1 cellular context compared by ENCODE assay signal in the genomic region with DNA sequence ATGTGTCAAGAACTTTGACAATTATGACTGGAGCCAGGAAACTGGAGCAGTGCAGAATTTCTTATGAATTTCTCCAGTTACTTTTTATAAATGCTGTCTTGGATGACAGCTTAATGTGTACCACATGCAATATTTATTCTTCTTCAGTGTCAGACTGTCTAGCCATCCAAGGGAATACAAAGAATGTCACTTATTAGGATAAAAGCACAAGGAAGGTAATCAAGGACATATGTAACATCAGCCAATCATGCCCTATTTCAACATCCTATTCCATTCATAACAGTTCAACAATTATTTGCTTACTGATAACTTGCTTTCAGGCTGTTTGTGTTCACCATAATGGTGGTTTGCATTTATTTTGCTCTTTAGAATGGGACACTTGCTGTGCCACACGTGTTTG.
A peak's percentile ranks its signal among the peaks of the same experiment; 100 is the strongest.
TF ChIP-seq lines count a peak whose summit lies in the region.

No MANE protein-coding gene starts in this region.

TF ChIP-seq in HepG2, 621 proteins besides CTCF, POLR2A, EP300 and RAD21 (continued from another document and continues in another):
- TF ChIP-seq, protein P1, sequence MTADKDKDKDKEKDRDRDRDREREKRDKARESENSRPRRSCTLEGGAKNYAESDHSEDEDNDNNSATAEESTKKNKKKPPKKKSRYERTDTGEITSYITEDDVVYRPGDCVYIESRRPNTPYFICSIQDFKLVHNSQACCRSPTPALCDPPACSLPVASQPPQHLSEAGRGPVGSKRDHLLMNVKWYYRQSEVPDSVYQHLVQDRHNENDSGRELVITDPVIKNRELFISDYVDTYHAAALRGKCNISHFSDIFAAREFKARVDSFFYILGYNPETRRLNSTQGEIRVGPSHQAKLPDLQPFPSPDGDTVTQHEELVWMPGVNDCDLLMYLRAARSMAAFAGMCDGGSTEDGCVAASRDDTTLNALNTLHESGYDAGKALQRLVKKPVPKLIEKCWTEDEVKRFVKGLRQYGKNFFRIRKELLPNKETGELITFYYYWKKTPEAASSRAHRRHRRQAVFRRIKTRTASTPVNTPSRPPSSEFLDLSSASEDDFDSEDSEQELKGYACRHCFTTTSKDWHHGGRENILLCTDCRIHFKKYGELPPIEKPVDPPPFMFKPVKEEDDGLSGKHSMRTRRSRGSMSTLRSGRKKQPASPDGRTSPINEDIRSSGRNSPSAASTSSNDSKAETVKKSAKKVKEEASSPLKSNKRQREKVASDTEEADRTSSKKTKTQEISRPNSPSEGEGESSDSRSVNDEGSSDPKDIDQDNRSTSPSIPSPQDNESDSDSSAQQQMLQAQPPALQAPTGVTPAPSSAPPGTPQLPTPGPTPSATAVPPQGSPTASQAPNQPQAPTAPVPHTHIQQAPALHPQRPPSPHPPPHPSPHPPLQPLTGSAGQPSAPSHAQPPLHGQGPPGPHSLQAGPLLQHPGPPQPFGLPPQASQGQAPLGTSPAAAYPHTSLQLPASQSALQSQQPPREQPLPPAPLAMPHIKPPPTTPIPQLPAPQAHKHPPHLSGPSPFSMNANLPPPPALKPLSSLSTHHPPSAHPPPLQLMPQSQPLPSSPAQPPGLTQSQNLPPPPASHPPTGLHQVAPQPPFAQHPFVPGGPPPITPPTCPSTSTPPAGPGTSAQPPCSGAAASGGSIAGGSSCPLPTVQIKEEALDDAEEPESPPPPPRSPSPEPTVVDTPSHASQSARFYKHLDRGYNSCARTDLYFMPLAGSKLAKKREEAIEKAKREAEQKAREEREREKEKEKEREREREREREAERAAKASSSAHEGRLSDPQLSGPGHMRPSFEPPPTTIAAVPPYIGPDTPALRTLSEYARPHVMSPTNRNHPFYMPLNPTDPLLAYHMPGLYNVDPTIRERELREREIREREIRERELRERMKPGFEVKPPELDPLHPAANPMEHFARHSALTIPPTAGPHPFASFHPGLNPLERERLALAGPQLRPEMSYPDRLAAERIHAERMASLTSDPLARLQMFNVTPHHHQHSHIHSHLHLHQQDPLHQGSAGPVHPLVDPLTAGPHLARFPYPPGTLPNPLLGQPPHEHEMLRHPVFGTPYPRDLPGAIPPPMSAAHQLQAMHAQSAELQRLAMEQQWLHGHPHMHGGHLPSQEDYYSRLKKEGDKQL (CRISPR knock-in tag; IDR thresholded peaks at IDR 0.05; ENCODE audit: low read depth), result no peak
- TF ChIP-seq, protein P2, sequence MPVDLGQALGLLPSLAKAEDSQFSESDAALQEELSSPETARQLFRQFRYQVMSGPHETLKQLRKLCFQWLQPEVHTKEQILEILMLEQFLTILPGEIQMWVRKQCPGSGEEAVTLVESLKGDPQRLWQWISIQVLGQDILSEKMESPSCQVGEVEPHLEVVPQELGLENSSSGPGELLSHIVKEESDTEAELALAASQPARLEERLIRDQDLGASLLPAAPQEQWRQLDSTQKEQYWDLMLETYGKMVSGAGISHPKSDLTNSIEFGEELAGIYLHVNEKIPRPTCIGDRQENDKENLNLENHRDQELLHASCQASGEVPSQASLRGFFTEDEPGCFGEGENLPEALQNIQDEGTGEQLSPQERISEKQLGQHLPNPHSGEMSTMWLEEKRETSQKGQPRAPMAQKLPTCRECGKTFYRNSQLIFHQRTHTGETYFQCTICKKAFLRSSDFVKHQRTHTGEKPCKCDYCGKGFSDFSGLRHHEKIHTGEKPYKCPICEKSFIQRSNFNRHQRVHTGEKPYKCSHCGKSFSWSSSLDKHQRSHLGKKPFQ (CRISPR knock-in tag; IDR thresholded peaks at IDR 0.05; ENCODE audit: insufficient replicate concordance), result no peak
- TF ChIP-seq CHCHD3 (CRISPR knock-in tag; IDR thresholded peaks at IDR 0.05) (no peak), ZNF766 (CRISPR knock-in tag; IDR thresholded peaks at IDR 0.05; ENCODE audit: borderline replicate concordance) (no peak), ZFAT (CRISPR knock-in tag; conservative IDR thresholded peaks at IDR 0.05) (no peak), ZBTB7A (CRISPR knock-in tag; IDR thresholded peaks at IDR 0.05) (no peak), BHLHE40 (IDR thresholded peaks at IDR 0.05; ENCODE audit: low read length) (no peak), ZNF552 (CRISPR knock-in tag; IDR thresholded peaks at IDR 0.05; ENCODE audit: borderline replicate concordance) (no peak), ZBTB42 (CRISPR knock-in tag; IDR thresholded peaks at IDR 0.05) (no peak), NCOA2 (CRISPR knock-in tag; IDR thresholded peaks at IDR 0.05) (0 out of 2 replicates have a peak, but pooled peaks have one; percentile 27), ZNF790 (CRISPR knock-in tag; IDR thresholded peaks at IDR 0.05; ENCODE audit: borderline replicate concordance) (no peak), GATAD2A (CRISPR knock-in tag; IDR thresholded peaks at IDR 0.05) (peak; percentile 25; the same call in 1 of the 2 replicates), ZNF260 (CRISPR knock-in tag; IDR thresholded peaks at IDR 0.05; ENCODE audit: borderline replicate concordance, low read depth) (no peak), FOXA1 (IDR thresholded peaks at IDR 0.05) (no peak), FOXA1 (CRISPR knock-in tag; IDR thresholded peaks at IDR 0.05) (peak; percentile 73), NFKB2 (CRISPR knock-in tag; IDR thresholded peaks at IDR 0.05; ENCODE audit: borderline replicate concordance) (no peak), PCBP2 (optimal IDR thresholded peaks at IDR 0.05; ENCODE audit: low read depth, low read length, poor library complexity, severe bottlenecking) (no peak), FOXJ3 (CRISPR knock-in tag; IDR thresholded peaks at IDR 0.05; ENCODE audit: borderline replicate concordance) (no peak; the same call in 1 of the 2 replicates), HNRNPH1 (optimal IDR thresholded peaks at IDR 0.05; ENCODE audit: low read depth, low read length) (no peak), POGZ (CRISPR knock-in tag; IDR thresholded peaks at IDR 0.05) (0 out of 2 replicates have a peak, but pooled peaks have one; percentile 20), ZNF773 (CRISPR knock-in tag; IDR thresholded peaks at IDR 0.05; ENCODE audit: borderline replicate concordance) (no peak), SP2 (CRISPR knock-in tag; IDR thresholded peaks at IDR 0.05) (no peak), SOX13 (IDR thresholded peaks at IDR 0.05) (no peak), SOX13 (CRISPR knock-in tag; conservative IDR thresholded peaks at IDR 0.05 in 1 of 2, IDR thresholded peaks at IDR 0.05 in 1 of 2) (peak in 1 of 2 experiments; percentile 67; a peak in 2 of 4 replicates), PRMT3 (CRISPR knock-in tag; IDR thresholded peaks at IDR 0.05; ENCODE audit: borderline replicate concordance, low read depth) (no peak), HIVEP1 (CRISPR knock-in tag; IDR thresholded peaks at IDR 0.05) (no peak), ZNF138 (CRISPR knock-in tag; IDR thresholded peaks at IDR 0.05; ENCODE audit: low read depth) (no peak), BCL6 (CRISPR knock-in tag; IDR thresholded peaks at IDR 0.05) (peak; percentile 79), NR2F2 (IDR thresholded peaks at IDR 0.05; ENCODE audit: borderline replicate concordance, low read depth) (no peak)
- TF ChIP-seq, protein P3, sequence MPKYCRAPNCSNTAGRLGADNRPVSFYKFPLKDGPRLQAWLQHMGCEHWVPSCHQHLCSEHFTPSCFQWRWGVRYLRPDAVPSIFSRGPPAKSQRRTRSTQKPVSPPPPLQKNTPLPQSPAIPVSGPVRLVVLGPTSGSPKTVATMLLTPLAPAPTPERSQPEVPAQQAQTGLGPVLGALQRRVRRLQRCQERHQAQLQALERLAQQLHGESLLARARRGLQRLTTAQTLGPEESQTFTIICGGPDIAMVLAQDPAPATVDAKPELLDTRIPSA (CRISPR knock-in tag; IDR thresholded peaks at IDR 0.05; ENCODE audit: borderline replicate concordance), result no peak
- TF ChIP-seq, protein P4, sequence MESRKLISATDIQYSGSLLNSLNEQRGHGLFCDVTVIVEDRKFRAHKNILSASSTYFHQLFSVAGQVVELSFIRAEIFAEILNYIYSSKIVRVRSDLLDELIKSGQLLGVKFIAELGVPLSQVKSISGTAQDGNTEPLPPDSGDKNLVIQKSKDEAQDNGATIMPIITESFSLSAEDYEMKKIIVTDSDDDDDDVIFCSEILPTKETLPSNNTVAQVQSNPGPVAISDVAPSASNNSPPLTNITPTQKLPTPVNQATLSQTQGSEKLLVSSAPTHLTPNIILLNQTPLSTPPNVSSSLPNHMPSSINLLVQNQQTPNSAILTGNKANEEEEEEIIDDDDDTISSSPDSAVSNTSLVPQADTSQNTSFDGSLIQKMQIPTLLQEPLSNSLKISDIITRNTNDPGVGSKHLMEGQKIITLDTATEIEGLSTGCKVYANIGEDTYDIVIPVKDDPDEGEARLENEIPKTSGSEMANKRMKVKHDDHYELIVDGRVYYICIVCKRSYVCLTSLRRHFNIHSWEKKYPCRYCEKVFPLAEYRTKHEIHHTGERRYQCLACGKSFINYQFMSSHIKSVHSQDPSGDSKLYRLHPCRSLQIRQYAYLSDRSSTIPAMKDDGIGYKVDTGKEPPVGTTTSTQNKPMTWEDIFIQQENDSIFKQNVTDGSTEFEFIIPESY (CRISPR knock-in tag; IDR thresholded peaks at IDR 0.05), result no peak
- TF ChIP-seq, protein P5, sequence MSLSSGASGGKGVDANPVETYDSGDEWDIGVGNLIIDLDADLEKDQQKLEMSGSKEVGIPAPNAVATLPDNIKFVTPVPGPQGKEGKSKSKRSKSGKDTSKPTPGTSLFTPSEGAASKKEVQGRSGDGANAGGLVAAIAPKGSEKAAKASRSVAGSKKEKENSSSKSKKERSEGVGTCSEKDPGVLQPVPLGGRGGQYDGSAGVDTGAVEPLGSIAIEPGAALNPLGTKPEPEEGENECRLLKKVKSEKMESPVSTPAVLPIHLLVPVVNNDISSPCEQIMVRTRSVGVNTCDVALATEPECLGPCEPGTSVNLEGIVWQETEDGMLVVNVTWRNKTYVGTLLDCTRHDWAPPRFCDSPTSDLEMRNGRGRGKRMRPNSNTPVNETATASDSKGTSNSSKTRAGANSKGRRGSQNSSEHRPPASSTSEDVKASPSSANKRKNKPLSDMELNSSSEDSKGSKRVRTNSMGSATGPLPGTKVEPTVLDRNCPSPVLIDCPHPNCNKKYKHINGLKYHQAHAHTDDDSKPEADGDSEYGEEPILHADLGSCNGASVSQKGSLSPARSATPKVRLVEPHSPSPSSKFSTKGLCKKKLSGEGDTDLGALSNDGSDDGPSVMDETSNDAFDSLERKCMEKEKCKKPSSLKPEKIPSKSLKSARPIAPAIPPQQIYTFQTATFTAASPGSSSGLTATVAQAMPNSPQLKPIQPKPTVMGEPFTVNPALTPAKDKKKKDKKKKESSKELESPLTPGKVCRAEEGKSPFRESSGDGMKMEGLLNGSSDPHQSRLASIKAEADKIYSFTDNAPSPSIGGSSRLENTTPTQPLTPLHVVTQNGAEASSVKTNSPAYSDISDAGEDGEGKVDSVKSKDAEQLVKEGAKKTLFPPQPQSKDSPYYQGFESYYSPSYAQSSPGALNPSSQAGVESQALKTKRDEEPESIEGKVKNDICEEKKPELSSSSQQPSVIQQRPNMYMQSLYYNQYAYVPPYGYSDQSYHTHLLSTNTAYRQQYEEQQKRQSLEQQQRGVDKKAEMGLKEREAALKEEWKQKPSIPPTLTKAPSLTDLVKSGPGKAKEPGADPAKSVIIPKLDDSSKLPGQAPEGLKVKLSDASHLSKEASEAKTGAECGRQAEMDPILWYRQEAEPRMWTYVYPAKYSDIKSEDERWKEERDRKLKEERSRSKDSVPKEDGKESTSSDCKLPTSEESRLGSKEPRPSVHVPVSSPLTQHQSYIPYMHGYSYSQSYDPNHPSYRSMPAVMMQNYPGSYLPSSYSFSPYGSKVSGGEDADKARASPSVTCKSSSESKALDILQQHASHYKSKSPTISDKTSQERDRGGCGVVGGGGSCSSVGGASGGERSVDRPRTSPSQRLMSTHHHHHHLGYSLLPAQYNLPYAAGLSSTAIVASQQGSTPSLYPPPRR (CRISPR knock-in tag; IDR thresholded peaks at IDR 0.05; ENCODE audit: borderline replicate concordance), result peak; percentile 60; the same call in 1 of the 2 replicates
- TF ChIP-seq, protein P6, sequence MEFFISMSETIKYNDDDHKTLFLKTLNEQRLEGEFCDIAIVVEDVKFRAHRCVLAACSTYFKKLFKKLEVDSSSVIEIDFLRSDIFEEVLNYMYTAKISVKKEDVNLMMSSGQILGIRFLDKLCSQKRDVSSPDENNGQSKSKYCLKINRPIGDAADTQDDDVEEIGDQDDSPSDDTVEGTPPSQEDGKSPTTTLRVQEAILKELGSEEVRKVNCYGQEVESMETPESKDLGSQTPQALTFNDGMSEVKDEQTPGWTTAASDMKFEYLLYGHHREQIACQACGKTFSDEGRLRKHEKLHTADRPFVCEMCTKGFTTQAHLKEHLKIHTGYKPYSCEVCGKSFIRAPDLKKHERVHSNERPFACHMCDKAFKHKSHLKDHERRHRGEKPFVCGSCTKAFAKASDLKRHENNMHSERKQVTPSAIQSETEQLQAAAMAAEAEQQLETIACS (CRISPR knock-in tag; IDR thresholded peaks at IDR 0.05), result no peak
- TF ChIP-seq, protein P7, sequence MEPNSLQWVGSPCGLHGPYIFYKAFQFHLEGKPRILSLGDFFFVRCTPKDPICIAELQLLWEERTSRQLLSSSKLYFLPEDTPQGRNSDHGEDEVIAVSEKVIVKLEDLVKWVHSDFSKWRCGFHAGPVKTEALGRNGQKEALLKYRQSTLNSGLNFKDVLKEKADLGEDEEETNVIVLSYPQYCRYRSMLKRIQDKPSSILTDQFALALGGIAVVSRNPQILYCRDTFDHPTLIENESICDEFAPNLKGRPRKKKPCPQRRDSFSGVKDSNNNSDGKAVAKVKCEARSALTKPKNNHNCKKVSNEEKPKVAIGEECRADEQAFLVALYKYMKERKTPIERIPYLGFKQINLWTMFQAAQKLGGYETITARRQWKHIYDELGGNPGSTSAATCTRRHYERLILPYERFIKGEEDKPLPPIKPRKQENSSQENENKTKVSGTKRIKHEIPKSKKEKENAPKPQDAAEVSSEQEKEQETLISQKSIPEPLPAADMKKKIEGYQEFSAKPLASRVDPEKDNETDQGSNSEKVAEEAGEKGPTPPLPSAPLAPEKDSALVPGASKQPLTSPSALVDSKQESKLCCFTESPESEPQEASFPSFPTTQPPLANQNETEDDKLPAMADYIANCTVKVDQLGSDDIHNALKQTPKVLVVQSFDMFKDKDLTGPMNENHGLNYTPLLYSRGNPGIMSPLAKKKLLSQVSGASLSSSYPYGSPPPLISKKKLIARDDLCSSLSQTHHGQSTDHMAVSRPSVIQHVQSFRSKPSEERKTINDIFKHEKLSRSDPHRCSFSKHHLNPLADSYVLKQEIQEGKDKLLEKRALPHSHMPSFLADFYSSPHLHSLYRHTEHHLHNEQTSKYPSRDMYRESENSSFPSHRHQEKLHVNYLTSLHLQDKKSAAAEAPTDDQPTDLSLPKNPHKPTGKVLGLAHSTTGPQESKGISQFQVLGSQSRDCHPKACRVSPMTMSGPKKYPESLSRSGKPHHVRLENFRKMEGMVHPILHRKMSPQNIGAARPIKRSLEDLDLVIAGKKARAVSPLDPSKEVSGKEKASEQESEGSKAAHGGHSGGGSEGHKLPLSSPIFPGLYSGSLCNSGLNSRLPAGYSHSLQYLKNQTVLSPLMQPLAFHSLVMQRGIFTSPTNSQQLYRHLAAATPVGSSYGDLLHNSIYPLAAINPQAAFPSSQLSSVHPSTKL (CRISPR knock-in tag; IDR thresholded peaks at IDR 0.05), result peak; percentile 64
- TF ChIP-seq, protein P8, sequence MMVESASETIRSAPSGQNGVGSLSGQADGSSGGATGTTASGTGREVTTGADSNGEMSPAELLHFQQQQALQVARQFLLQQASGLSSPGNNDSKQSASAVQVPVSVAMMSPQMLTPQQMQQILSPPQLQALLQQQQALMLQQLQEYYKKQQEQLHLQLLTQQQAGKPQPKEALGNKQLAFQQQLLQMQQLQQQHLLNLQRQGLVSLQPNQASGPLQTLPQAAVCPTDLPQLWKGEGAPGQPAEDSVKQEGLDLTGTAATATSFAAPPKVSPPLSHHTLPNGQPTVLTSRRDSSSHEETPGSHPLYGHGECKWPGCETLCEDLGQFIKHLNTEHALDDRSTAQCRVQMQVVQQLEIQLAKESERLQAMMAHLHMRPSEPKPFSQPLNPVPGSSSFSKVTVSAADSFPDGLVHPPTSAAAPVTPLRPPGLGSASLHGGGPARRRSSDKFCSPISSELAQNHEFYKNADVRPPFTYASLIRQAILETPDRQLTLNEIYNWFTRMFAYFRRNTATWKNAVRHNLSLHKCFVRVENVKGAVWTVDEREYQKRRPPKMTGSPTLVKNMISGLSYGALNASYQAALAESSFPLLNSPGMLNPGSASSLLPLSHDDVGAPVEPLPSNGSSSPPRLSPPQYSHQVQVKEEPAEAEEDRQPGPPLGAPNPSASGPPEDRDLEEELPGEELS (CRISPR knock-in tag; IDR thresholded peaks at IDR 0.05), result peak; percentile 40; the same call in 1 of the 2 replicates
